In the genomic region with DNA sequence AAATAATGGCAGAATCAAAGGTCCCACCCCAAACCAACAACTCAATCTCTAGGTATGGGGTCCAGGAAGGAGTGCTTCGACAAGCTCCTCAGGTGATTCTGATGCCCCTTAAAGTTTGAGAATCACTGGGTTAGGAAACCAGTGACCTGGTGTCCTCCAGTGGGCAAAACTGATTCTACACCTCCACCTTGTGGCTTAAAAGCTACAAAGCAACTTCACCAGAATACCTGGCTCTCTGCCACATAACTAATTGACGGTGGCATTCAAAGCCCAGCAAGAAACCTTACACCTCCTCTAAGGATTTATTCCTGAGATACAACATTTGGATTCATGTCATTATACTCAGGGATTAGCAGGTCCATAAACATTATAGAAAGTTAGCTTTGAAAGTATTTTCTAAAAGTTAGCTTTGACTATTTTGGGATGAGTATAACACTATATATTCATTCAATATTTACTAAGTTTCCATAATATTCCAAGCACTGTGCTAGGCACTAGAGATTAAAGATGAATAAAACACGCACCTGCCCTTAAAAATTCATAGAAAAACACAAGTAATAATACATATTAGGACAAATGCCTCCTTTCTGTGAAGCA, we compare ENCODE assay signal across 8 cellular contexts. TPM values are rescaled to one million over a fixed set of nuclear protein-coding genes. Genes with fewer than 3 reads are reported as not detected.
A peak's percentile ranks its signal among the peaks of the same experiment; 100 is the strongest.
DNase-seq lines count a peak whose midpoint lies in the region; ATAC-seq, FAIRE-seq and TF ChIP-seq lines count a peak whose summit lies in the region.

No MANE protein-coding gene starts in this region.

- no peaks in the 10 kb centered on the region for H3K9me3 ChIP-seq in Peyer's patch
- no peaks in the 10 kb centered on the region for H3K9me3 ChIP-seq in HepG2 (ENCODE audit: low read length)

- peak; percentile 95 for FAIRE-seq in HepG2 (lab: Jason Lieb, UNC)

- no peak overlapping the region for H3K27ac ChIP-seq in Peyer's patch
- H3K27ac ChIP-seq in HepG2 (ENCODE audit: extremely low read length, insufficient read depth, low read length), result no peak overlapping the region

- CTCF ChIA-PET in activated naive CD4-positive, alpha-beta T cell treated with anti-CD3 and anti-CD28 coated beads, Interleukin-2, amount 10 ng/mL, durations not matched to agents 7 days and 5 days (lab: Charles Lee), result interaction anchor here (0.6 to 3.8 kb wide), 22 partner anchors 9 to 1164 kb away, joined by 3 to 50 read pairs (median 3); no protein-coding TSS in a partner anchor
- CTCF ChIA-PET in HepG2 (lab: Yijun Ruan, JAX; ENCODE audit: low intra/inter-chr PET ratio, low total read pairs), result interaction anchor here (2.0 to 2.3 kb wide), 2 partner anchors 197 to 244 kb away, joined by 17 to 25 read pairs; no protein-coding TSS in a partner anchor

- TF ChIP-seq CTCF in LNCaP clone FGC (IDR thresholded peaks at IDR 0.05; ENCODE audit: control insufficient read depth, extremely low read depth, insufficient read depth) (peak; percentile 67), Peyer's patch (IDR thresholded peaks at IDR 0.05) (peak in 5 of 6 experiments; percentile 28 to 80 (median 77)), cardiac fibroblast (IDR thresholded peaks at IDR 0.05; ENCODE audit: low read depth, low read length) (peak; percentile 70), HepG2 (CRISPR knock-in tag; IDR thresholded peaks at IDR 0.05) (peak; percentile 87)

- no TSS peak for BruUV-seq in HepG2 (replicated peaks; lab: Mats Ljungman, UMichigan)

- H3K27ac Mint-ChIP-seq in activated naive CD4-positive, alpha-beta T cell treated with anti-CD3 and anti-CD28 coated beads, Interleukin-2, amount 10 ng/mL, durations not matched to agents 7 days and 5 days, result no peak overlapping the region

- TF ChIP-seq POLR2A in Peyer's patch (IDR thresholded peaks at IDR 0.05) (no peak), HepG2 (IDR thresholded peaks at IDR 0.05; ENCODE audit: insufficient read depth in 1 of 2, low read depth in 2 of 2, low read length in 2 of 2) (no peak)

- peaks cover 0 to 24% (median 0%) of the 10 kb centered on the region in 3 donors for H3K36me3 ChIP-seq in Peyer's patch
- peaks cover 7 to 35% of the 10 kb centered on the region in 2 experiments for H3K36me3 ChIP-seq in HepG2 (replicated peaks in 1 of 2; ENCODE audit: control insufficient read depth in 1 of 2, insufficient read depth in 2 of 2, low read length in 2 of 2)

- POLR2A ChIA-PET in HepG2 (lab: Yijun Ruan, JAX), result interaction anchor here (1.7 kb wide), 1 partner anchor 14 kb away, joined by 5 read pairs; no protein-coding TSS in a partner anchor

- H3K9ac ChIP-seq in HepG2 (ENCODE audit: insufficient read depth, low read depth, low read length), result no peak overlapping the region

- DNase-seq in activated naive CD4-positive, alpha-beta T cell treated with anti-CD3 and anti-CD28 coated beads, Interleukin-2, amount 10 ng/mL, durations not matched to agents 7 days and 5 days, result peak; percentile 36
- DNase-seq in activated naive CD4-positive, alpha-beta T cell (lab: John Stamatoyannopoulos, UW), result no peak
- DNase-seq in LNCaP clone FGC (ENCODE audit: low read depth) (peak; percentile 43), Peyer's patch (peak in 1 of 3 donors; percentile 51), cardiac fibroblast (ENCODE audit: low read depth in 2 of 2) (peak; percentile 79 to 82), HepG2 (ENCODE audit: low spot score) (peak; percentile 69)

- no peak overlapping the region for H3K4me3 Mint-ChIP-seq in activated naive CD4-positive, alpha-beta T cell treated with anti-CD3 and anti-CD28 coated beads, Interleukin-2, amount 10 ng/mL, durations not matched to agents 7 days and 5 days

- H3K27me3 ChIP-seq in Peyer's patch (no peaks in the 10 kb centered on the region), HepG2 (ENCODE audit: control insufficient read depth in 1 of 2, insufficient read depth in 2 of 2, low read length in 2 of 2) (no peaks in the 10 kb centered on the region)

- peak; percentile 87 for TF ChIP-seq RAD21 in HepG2 (CRISPR knock-in tag; IDR thresholded peaks at IDR 0.05)

- no peaks in the 10 kb centered on the region; the same call in 1 of the 2 replicates for H4K20me1 ChIP-seq in HepG2 (ENCODE audit: insufficient read depth, low read length)

- intact Hi-C loops in HepG2 (cut with micrococcal nuclease; ENCODE audit: unreplicated experiment), result loop anchor here (1.0 to 2.0 kb wide), 3 partner anchors 105 to 244 kb away; no protein-coding TSS in a partner anchor

- in situ Hi-C loops in HepG2 (cut with HindIII; ENCODE audit: extremely low pct_ligation_motif_present, low pct_unique_long_range_greater_than_20kb), result loop anchor here (5.0 kb wide), 1 partner anchor 245 kb away; no protein-coding TSS in a partner anchor

- H3K79me2 ChIP-seq in HepG2 (ENCODE audit: insufficient read depth, low read length), result no peaks in the 10 kb centered on the region

- 12% methylated on average over 3 of the region's 3 CpGs for WGBS in HepG2 (ENCODE audit: low lambda C conversion rate)

- H3K27me3 Mint-ChIP-seq in activated naive CD4-positive, alpha-beta T cell treated with anti-CD3 and anti-CD28 coated beads, Interleukin-2, amount 10 ng/mL, durations not matched to agents 7 days and 5 days, result no peaks in the 10 kb centered on the region

- H3K9me3 Mint-ChIP-seq in activated naive CD4-positive, alpha-beta T cell treated with anti-CD3 and anti-CD28 coated beads, Interleukin-2, amount 10 ng/mL, durations not matched to agents 7 days and 5 days, result no peaks in the 10 kb centered on the region

- H3K4me1 Mint-ChIP-seq in activated naive CD4-positive, alpha-beta T cell treated with anti-CD3 and anti-CD28 coated beads, Interleukin-2, amount 10 ng/mL, durations not matched to agents 7 days and 5 days, result no peaks in the 10 kb centered on the region

- H3K36me3 Mint-ChIP-seq in activated naive CD4-positive, alpha-beta T cell treated with anti-CD3 and anti-CD28 coated beads, Interleukin-2, amount 10 ng/mL, durations not matched to agents 7 days and 5 days, result peaks cover 20% of the 10 kb centered on the region

- no peak overlapping the region for H3K4me3 ChIP-seq in LNCaP clone FGC (ENCODE audit: low read depth, low read length)
- no peak overlapping the region for H3K4me3 ChIP-seq in Peyer's patch
- H3K4me3 ChIP-seq in cardiac fibroblast (replicated peaks in 1 of 2; ENCODE audit: low read depth in 2 of 2, low read length in 2 of 2), result no peak overlapping the region
- no peak overlapping the region for H3K4me3 ChIP-seq in HepG2 (replicated peaks in 1 of 3; ENCODE audit: insufficient read depth in 1 of 3, low read depth in 2 of 3, low read length in 3 of 3)

- ATAC-seq in HepG2 (peak; percentile 85), GM18502 (IDR thresholded peaks at IDR 0.05; ENCODE audit: poor library complexity, unreplicated experiment) (no peak), HG03159 (IDR thresholded peaks at IDR 0.05; ENCODE audit: unreplicated experiment) (no peak)

- TF ChIP-seq EP300 in HepG2 (IDR thresholded peaks at IDR 0.05; ENCODE audit: low read depth in 2 of 2, low read length in 2 of 2) (no peak), HepG2 (CRISPR knock-in tag; IDR thresholded peaks at IDR 0.05; ENCODE audit: borderline replicate concordance) (no peak)

- peaks cover 0 to 8% (median 0%) of the 10 kb centered on the region in 4 donors for H3K4me1 ChIP-seq in Peyer's patch
- no peaks in the 10 kb centered on the region for H3K4me1 ChIP-seq in HepG2 (ENCODE audit: insufficient read depth, low read length)

- no peak overlapping the region for H2AFZ ChIP-seq in HepG2 (ENCODE audit: low read length)

- H3K4me2 ChIP-seq in HepG2 (ENCODE audit: low read depth, low read length), result no peak overlapping the region

TF ChIP-seq in HepG2, 621 proteins besides CTCF, POLR2A, EP300 and RAD21 (continues in another document):
- TF ChIP-seq NR2F6 (IDR thresholded peaks at IDR 0.05), result no peak
- 0 out of 2 replicates have a peak, but pooled peaks have one; percentile 14 for TF ChIP-seq NR2F6 (CRISPR knock-in tag; IDR thresholded peaks at IDR 0.05)
- TF ChIP-seq GATA4 (IDR thresholded peaks at IDR 0.05; ENCODE audit: borderline replicate concordance, low read depth), result no peak
- no peak for TF ChIP-seq ZNF382 (CRISPR knock-in tag; IDR thresholded peaks at IDR 0.05; ENCODE audit: borderline replicate concordance)
- TF ChIP-seq ZNF274 (CRISPR knock-in tag; IDR thresholded peaks at IDR 0.05), result no peak
- TF ChIP-seq, protein P1, sequence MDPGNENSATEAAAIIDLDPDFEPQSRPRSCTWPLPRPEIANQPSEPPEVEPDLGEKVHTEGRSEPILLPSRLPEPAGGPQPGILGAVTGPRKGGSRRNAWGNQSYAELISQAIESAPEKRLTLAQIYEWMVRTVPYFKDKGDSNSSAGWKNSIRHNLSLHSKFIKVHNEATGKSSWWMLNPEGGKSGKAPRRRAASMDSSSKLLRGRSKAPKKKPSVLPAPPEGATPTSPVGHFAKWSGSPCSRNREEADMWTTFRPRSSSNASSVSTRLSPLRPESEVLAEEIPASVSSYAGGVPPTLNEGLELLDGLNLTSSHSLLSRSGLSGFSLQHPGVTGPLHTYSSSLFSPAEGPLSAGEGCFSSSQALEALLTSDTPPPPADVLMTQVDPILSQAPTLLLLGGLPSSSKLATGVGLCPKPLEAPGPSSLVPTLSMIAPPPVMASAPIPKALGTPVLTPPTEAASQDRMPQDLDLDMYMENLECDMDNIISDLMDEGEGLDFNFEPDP (CRISPR knock-in tag; conservative IDR thresholded peaks at IDR 0.05), result no peak

RNA-seq across cellular contexts. Expression of a gene that starts 45.4 kb away (rescaled TPM):
- total RNA-seq in Peyer's patch (10 to 100 TPM; 38.7 to 57.8 (median 48.9) TPM), HepG2 (2016; rRNA removed; fragmentation: Illumina TruSeq; extraction: Trizol) (11.3 and 13.4 TPM in 2 replicates)
- 14.0 and 15.7 TPM in 2 replicates for total RNA-seq in HepG2 (2016; cell fraction: cytosol; rRNA removed; fragmentation: Illumina TruSeq; extraction: Trizol; ENCODE audit: low read depth)
- total RNA-seq in HepG2 (2016; cell fraction: insoluble cytoplasmic fraction; rRNA removed; fragmentation: Illumina TruSeq; extraction: Trizol), result 10.5 and 13.2 TPM in 2 replicates
- 9.5 and 9.8 TPM in 2 replicates for total RNA-seq in HepG2 (2016; cell fraction: membrane; rRNA removed; fragmentation: Illumina TruSeq; extraction: Trizol)
- 20.7 and 25.2 TPM in 2 replicates for total RNA-seq in HepG2 (2016; cell fraction: nucleus; rRNA removed; fragmentation: Illumina TruSeq; extraction: Trizol)
- polyA plus RNA-seq in HepG2 (2011; rRNA removed), result 31.6 and 35.3 TPM in 2 replicates
- polyA plus RNA-seq in HepG2 (2011; cell fraction: cytosol; rRNA removed), result 19.2 and 21.6 TPM in 2 replicates
- 106 and 114 TPM in 2 replicates for polyA plus RNA-seq in HepG2 (2011; cell fraction: nucleus; rRNA removed)
- polyA plus RNA-seq in HepG2 (2012), result 17.9 and 19.9 TPM in 2 replicates
- polyA plus RNA-seq in HepG2 (2016; cell fraction: cytosol; fragmentation: Illumina TruSeq; extraction: Trizol; ENCODE audit: low read depth), result 1.9 and 2.4 TPM in 2 replicates
- polyA plus RNA-seq in HepG2 (2016; cell fraction: insoluble cytoplasmic fraction; fragmentation: Illumina TruSeq; extraction: Trizol; ENCODE audit: low read depth), result 12.6 and 16.2 TPM in 2 replicates
- polyA plus RNA-seq in HepG2 (2016; cell fraction: membrane; fragmentation: Illumina TruSeq; extraction: Trizol; ENCODE audit: low read depth), result 5.8 and 7.2 TPM in 2 replicates
- polyA plus RNA-seq in HepG2 (2016; cell fraction: nucleus; fragmentation: Illumina TruSeq; extraction: Trizol; ENCODE audit: insufficient read depth, low read depth), result 62.6 and 71.6 TPM in 2 replicates
- polyA minus RNA-seq in HepG2 (2011; rRNA and poly(A)+ RNA removed; ENCODE audit: low replicate concordance), result 20.3 and 28.1 TPM in 2 replicates
- 8.2 and 11.8 TPM in 2 replicates for polyA minus RNA-seq in HepG2 (2011; cell fraction: cytosol; rRNA and poly(A)+ RNA removed)
- polyA minus RNA-seq in HepG2 (2011; cell fraction: nucleus; rRNA and poly(A)+ RNA removed), result 30.5 and 35.4 TPM in 2 replicates

Comparison
In these comparisons a context has a peak if more than half of its experiments do, and no peak if none do; other contexts are left out.
1. DNase-seq: peak in activated naive CD4-positive, alpha-beta T cell treated with anti-CD3 and anti-CD28 coated beads, Interleukin-2, amount 10 ng/mL, durations not matched to agents 7 days and 5 days (single experiment), LNCaP clone FGC (single experiment), cardiac fibroblast (2 of 2) and HepG2 (single experiment); none in activated naive CD4-positive, alpha-beta T cell (0 of 4).
2. Peak in every context shown above with its lines, with median percentiles within 50 percentile points of each other: CTCF ChIP-seq.